ENCODE assay signal across 1 cellular context in the genomic region with DNA sequence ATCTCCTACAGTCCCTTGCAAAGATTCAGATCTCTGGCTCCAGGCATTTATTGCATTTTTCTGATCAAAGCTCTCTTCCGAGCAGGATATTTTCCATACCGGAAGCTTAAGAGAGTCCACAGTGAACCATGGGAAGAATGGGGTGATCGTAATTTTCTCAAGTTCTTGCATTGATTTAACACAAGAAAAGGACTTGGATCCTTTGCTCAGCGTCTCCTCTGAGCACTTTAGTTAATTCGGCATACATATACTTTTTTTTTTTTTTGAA.
TF ChIP-seq lines count a peak whose summit lies in the region.

No MANE protein-coding gene starts in this region.

TF ChIP-seq in IMR-90, 13 proteins besides CTCF, POLR2A, EP300 and RAD21:
- TF ChIP-seq RFX5 (IDR thresholded peaks at IDR 0.05; ENCODE audit: low read depth, low read length) (no peak), RCOR1 (IDR thresholded peaks at IDR 0.05; ENCODE audit: insufficient replicate concordance, low read length) (no peak), BHLHE40 (IDR thresholded peaks at IDR 0.05; ENCODE audit: low read depth, low read length) (no peak), NFE2L2 (IDR thresholded peaks at IDR 0.05; ENCODE audit: low read depth, low read length) (no peak), MAZ (IDR thresholded peaks at IDR 0.05; ENCODE audit: borderline replicate concordance, low read depth, low read length) (no peak), SMC3 (IDR thresholded peaks at IDR 0.05; ENCODE audit: low read depth, low read length) (no peak), FOS (IDR thresholded peaks at IDR 0.05; ENCODE audit: low read depth, low read length) (no peak), MXI1 (IDR thresholded peaks at IDR 0.05; ENCODE audit: borderline replicate concordance, low read depth, low read length) (no peak), CEBPB (IDR thresholded peaks at IDR 0.05; ENCODE audit: low read depth, low read length) (no peak), MAFK (IDR thresholded peaks at IDR 0.05; ENCODE audit: low read depth, low read length) (no peak), CHD1 (IDR thresholded peaks at IDR 0.05; ENCODE audit: low read depth, low read length) (no peak)
- TF ChIP-seq, protein P1, sequence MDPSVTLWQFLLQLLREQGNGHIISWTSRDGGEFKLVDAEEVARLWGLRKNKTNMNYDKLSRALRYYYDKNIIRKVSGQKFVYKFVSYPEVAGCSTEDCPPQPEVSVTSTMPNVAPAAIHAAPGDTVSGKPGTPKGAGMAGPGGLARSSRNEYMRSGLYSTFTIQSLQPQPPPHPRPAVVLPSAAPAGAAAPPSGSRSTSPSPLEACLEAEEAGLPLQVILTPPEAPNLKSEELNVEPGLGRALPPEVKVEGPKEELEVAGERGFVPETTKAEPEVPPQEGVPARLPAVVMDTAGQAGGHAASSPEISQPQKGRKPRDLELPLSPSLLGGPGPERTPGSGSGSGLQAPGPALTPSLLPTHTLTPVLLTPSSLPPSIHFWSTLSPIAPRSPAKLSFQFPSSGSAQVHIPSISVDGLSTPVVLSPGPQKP (IDR thresholded peaks at IDR 0.05; ENCODE audit: borderline replicate concordance, low read depth, low read length): no peak
- TF ChIP-seq, protein P2, sequence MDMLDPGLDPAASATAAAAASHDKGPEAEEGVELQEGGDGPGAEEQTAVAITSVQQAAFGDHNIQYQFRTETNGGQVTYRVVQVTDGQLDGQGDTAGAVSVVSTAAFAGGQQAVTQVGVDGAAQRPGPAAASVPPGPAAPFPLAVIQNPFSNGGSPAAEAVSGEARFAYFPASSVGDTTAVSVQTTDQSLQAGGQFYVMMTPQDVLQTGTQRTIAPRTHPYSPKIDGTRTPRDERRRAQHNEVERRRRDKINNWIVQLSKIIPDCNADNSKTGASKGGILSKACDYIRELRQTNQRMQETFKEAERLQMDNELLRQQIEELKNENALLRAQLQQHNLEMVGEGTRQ (IDR thresholded peaks at IDR 0.05; ENCODE audit: low read depth, low read length): no peak
